In the genomic region with DNA sequence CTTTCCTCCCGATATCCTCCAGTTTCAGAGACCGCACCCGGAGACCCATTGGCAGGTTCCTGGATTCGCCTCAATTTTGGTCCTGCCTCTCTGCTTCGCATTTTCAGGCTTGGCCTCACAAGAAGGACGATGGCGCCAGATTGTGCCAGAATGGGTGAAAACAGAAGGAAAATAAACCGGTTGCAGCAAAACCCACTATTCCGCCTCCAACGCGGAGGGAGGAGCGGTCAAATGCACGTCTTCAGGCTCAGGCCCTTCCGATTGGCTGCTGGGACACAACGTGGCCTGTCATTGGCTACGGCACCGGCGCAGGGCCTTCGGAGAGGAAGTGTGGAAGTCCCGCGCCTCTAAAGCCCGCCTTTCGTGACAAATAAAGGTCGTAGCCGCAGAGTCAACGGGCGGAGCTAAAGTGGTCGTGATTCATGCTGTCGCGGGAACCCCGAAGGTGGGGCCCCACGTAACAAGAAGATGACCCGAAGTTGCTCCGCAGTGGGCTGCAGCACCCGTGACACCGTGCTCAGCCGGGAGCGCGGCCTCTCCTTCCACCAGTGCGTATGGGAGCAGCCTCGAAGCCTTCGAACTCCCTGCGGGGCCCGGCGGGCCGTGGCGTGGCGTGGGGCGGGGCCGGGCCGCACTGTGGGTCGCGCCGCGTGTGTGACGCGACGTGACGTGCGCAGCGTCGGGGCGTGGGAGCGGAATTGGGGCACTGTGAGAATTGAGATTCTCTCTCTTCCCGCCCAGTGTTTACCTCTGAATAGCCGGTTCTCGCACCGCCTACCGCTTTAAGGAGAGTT, we compare ENCODE assay signal across 1 cellular context.
TF ChIP-seq lines count a peak whose summit lies in the region.

A gene with protein sequence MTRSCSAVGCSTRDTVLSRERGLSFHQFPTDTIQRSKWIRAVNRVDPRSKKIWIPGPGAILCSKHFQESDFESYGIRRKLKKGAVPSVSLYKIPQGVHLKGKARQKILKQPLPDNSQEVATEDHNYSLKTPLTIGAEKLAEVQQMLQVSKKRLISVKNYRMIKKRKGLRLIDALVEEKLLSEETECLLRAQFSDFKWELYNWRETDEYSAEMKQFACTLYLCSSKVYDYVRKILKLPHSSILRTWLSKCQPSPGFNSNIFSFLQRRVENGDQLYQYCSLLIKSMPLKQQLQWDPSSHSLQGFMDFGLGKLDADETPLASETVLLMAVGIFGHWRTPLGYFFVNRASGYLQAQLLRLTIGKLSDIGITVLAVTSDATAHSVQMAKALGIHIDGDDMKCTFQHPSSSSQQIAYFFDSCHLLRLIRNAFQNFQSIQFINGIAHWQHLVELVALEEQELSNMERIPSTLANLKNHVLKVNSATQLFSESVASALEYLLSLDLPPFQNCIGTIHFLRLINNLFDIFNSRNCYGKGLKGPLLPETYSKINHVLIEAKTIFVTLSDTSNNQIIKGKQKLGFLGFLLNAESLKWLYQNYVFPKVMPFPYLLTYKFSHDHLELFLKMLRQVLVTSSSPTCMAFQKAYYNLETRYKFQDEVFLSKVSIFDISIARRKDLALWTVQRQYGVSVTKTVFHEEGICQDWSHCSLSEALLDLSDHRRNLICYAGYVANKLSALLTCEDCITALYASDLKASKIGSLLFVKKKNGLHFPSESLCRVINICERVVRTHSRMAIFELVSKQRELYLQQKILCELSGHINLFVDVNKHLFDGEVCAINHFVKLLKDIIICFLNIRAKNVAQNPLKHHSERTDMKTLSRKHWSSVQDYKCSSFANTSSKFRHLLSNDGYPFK (plus strand): TSS at position 401 of the 794 bp plus-strand sequence. CDS start 68 bp downstream, at position 469.

TF ChIP-seq in WTC11, 78 proteins besides CTCF, POLR2A, EP300 and RAD21 (continued from another document):
- TF ChIP-seq, protein P1, sequence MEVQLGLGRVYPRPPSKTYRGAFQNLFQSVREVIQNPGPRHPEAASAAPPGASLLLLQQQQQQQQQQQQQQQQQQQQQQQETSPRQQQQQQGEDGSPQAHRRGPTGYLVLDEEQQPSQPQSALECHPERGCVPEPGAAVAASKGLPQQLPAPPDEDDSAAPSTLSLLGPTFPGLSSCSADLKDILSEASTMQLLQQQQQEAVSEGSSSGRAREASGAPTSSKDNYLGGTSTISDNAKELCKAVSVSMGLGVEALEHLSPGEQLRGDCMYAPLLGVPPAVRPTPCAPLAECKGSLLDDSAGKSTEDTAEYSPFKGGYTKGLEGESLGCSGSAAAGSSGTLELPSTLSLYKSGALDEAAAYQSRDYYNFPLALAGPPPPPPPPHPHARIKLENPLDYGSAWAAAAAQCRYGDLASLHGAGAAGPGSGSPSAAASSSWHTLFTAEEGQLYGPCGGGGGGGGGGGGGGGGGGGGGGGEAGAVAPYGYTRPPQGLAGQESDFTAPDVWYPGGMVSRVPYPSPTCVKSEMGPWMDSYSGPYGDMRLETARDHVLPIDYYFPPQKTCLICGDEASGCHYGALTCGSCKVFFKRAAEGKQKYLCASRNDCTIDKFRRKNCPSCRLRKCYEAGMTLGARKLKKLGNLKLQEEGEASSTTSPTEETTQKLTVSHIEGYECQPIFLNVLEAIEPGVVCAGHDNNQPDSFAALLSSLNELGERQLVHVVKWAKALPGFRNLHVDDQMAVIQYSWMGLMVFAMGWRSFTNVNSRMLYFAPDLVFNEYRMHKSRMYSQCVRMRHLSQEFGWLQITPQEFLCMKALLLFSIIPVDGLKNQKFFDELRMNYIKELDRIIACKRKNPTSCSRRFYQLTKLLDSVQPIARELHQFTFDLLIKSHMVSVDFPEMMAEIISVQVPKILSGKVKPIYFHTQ (CRISPR knock-in tag; IDR thresholded peaks at IDR 0.05) = no peak
- TF ChIP-seq ZNF512 (CRISPR knock-in tag; IDR thresholded peaks at IDR 0.05; ENCODE audit: borderline replicate concordance) (no peak), JAZF1 (CRISPR knock-in tag; IDR thresholded peaks at IDR 0.05) (no peak), IRF2 (CRISPR knock-in tag; IDR thresholded peaks at IDR 0.05; ENCODE audit: borderline replicate concordance, low read depth) (no peak), FOXP1 (CRISPR knock-in tag; IDR thresholded peaks at IDR 0.05; ENCODE audit: borderline replicate concordance) (peak; percentile 30; the same call in 1 of the 2 replicates), OVOL2 (CRISPR knock-in tag; IDR thresholded peaks at IDR 0.05; ENCODE audit: borderline replicate concordance) (no peak), AFF4 (CRISPR knock-in tag; IDR thresholded peaks at IDR 0.05; ENCODE audit: borderline replicate concordance) (no peak)
